ENCODE assay signal across 23 cellular contexts in the genomic region with DNA sequence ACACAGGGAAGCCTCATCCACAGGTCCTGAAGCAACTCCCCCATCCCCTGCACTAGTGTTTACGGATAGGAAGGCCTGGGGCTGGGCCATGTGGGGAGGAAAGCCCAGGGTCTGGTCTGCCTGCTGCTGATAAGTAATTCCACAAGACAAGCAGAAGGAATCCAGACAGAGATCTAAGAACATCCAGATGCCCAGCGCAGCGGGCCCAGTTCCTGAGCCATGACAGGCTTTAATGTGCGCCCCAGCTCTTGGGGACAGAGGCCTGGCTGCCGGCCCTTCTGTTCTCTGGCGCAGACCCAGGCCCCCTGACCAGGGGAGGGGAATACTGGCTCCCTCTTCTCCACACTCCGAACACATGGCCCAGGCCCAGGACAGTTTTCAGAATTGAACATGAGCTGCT. TPM values are rescaled to one million over a fixed set of nuclear protein-coding genes. Genes with fewer than 3 reads are reported as not detected.
A peak's percentile ranks its signal among the peaks of the same experiment; 100 is the strongest.
DNase-seq lines count a peak whose midpoint lies in the region; TF ChIP-seq lines count a peak whose summit lies in the region.
"Had no signal": no experiment of that assay in that cellular context is flagged by ENCODE, and none has a peak within 500 bp of the region (broad histone marks: within the 10 kb centered on the region; RNA-seq: fewer than 3 reads in every experiment).

No MANE protein-coding gene starts in this region.

- no peaks in the 10 kb centered on the region for H3F3A ChIP-seq in SK-N-SH (replicated peaks; ENCODE audit: insufficient read depth)

- H3K9me3 Mint-ChIP-seq in endothelial cell (ENCODE audit: unreplicated experiment): no peaks in the 10 kb centered on the region
- H3K9me3 Mint-ChIP-seq: activated CD4-positive, alpha-beta memory T cell treated with anti-CD3 and anti-CD28 coated beads, Interleukin-2, amount 10 ng/mL, durations not matched to agents 7 days and 5 days; activated naive CD4-positive, alpha-beta T cell treated with anti-CD3 and anti-CD28 coated beads, Interleukin-2, amount 50 U/mL, for 24 hours; activated T-helper 2 cell treated with anti-CD3 and anti-CD28 coated beads, Interferon-gamma antibody, Interleukin-2, Interleukin-4, amounts not matched to agents 10 μg/mL and 5 μg/mL and 100 μg/mL, durations not matched to agents 14 hours and 24 hours and 36 hours; stimulated activated naive CD8-positive, alpha-beta T cell treated with anti-CD3 and anti-CD28 coated beads, Interleukin-15, amount 100 ng/mL, for 72 hours had no signal

- no peak overlapping the region for H3K4me3 ChIP-seq in BE2C (ENCODE audit: low read depth, low read length)
- no peak overlapping the region for H3K4me3 ChIP-seq in SK-N-SH (ENCODE audit: low read depth in 2 of 2, low read length in 1 of 2)
- H3K4me3 ChIP-seq: colonic mucosa, psoas muscle had no signal

- 0 out of 2 replicates have a peak, but pooled peaks have one; percentile 3 for TF ChIP-seq RAD21 in SK-N-SH (IDR thresholded peaks at IDR 0.05; ENCODE audit: low read length)

- H3K27ac ChIP-seq in SK-N-SH (ENCODE audit: low read depth in 2 of 2, low read length in 1 of 2): peak overlapping the region in 1 of 2 experiments; percentile 71; a peak in 2 of 4 replicates
- H3K27ac ChIP-seq: colonic mucosa, psoas muscle had no signal

- 65% methylated on average over 5 of the region's 7 CpGs for WGBS in SK-N-SH (ENCODE audit: low lambda C conversion rate)

- peaks cover 89% of the 10 kb centered on the region for H3K4me1 Mint-ChIP-seq in endothelial cell (ENCODE audit: unreplicated experiment)

- TF ChIP-seq CTCF in BE2C (IDR thresholded peaks at IDR 0.05; ENCODE audit: low read depth, low read length) (no peak), SK-N-SH (IDR thresholded peaks at IDR 0.05) (no peak), endothelial cell (IDR thresholded peaks at IDR 0.05; ENCODE audit: unreplicated experiment) (no peak)

- CTCF ChIA-PET in SK-N-SH (lab: Yijun Ruan, JAX): interaction anchor here (0.9 to 1.6 kb wide), 7 partner anchors 12 to 459 kb away, joined by 3 to 7 read pairs (median 4); no protein-coding TSS in a partner anchor

- peaks cover 17% of the 10 kb centered on the region for H3K27me3 Mint-ChIP-seq in endothelial cell (ENCODE audit: unreplicated experiment)
- H3K27me3 Mint-ChIP-seq: activated CD4-positive, alpha-beta memory T cell treated with anti-CD3 and anti-CD28 coated beads, Interleukin-2, amount 10 ng/mL, durations not matched to agents 7 days and 5 days; activated naive CD4-positive, alpha-beta T cell treated with anti-CD3 and anti-CD28 coated beads, Interleukin-2, amount 50 U/mL, for 24 hours; stimulated activated naive CD8-positive, alpha-beta T cell treated with anti-CD3 and anti-CD28 coated beads, Interleukin-15, amount 100 ng/mL, for 72 hours had no signal

- no peaks in the 10 kb centered on the region for H3K27me3 ChIP-seq in BE2C
- no peaks in the 10 kb centered on the region; the same call in 1 of the 2 replicates for H3K27me3 ChIP-seq in SK-N-SH (ENCODE audit: insufficient read depth)
- H3K27me3 ChIP-seq: colonic mucosa had no signal

- peak overlapping the region; percentile 83 for H3K27ac Mint-ChIP-seq in endothelial cell (ENCODE audit: unreplicated experiment)
- H3K27ac Mint-ChIP-seq: activated CD4-positive, alpha-beta memory T cell treated with anti-CD3 and anti-CD28 coated beads, Interleukin-2, amount 10 ng/mL, durations not matched to agents 7 days and 5 days; activated naive CD4-positive, alpha-beta T cell treated with anti-CD3 and anti-CD28 coated beads, Interleukin-2, amount 50 U/mL, for 24 hours; activated T-helper 2 cell treated with anti-CD3 and anti-CD28 coated beads, Interferon-gamma antibody, Interleukin-2, Interleukin-4, amounts not matched to agents 10 μg/mL and 5 μg/mL and 100 μg/mL, durations not matched to agents 14 hours and 24 hours and 36 hours had no signal

- H3K36me3 ChIP-seq in BE2C (no peaks in the 10 kb centered on the region), SK-N-SH (replicated peaks in 1 of 2; ENCODE audit: control insufficient read depth in 1 of 2, insufficient read depth in 2 of 2, low read length in 1 of 2) (no peaks in the 10 kb centered on the region)
- H3K36me3 ChIP-seq: colonic mucosa had no signal

- no peak overlapping the region for H2AFZ ChIP-seq in SK-N-SH (ENCODE audit: low read depth)

- H3K4me1 ChIP-seq in BE2C (peaks cover 16% of the 10 kb centered on the region), SK-N-SH (ENCODE audit: control insufficient read depth in 1 of 2, insufficient read depth in 2 of 2, low read depth in 1 of 2, low read length in 1 of 2) (peaks cover 0 to 42% of the 10 kb centered on the region in 2 experiments; a peak in 2 of 4 replicates)
- H3K4me1 ChIP-seq: colonic mucosa had no signal

- TF ChIP-seq EP300 in SK-N-SH (IDR thresholded peaks at IDR 0.05; ENCODE audit: borderline replicate concordance in 1 of 2, low read depth in 1 of 2, low read length in 1 of 2): peak in 1 of 2 experiments; percentile 95; a peak in 2 of 4 replicates

- H3K9me2 ChIP-seq in SK-N-SH: no peaks in the 10 kb centered on the region

- no peaks in the 10 kb centered on the region for H3K79me2 ChIP-seq in SK-N-SH (ENCODE audit: insufficient read depth)

- H3K36me3 Mint-ChIP-seq in endothelial cell (ENCODE audit: low read depth, unreplicated experiment): no peaks in the 10 kb centered on the region
- H3K36me3 Mint-ChIP-seq: activated naive CD4-positive, alpha-beta T cell treated with anti-CD3 and anti-CD28 coated beads, Interleukin-2, amount 50 U/mL, for 24 hours had no signal

- POLR2A ChIA-PET in SK-N-SH (lab: Yijun Ruan, JAX): interaction anchor here (0.6 to 1.2 kb wide), 3 partner anchors 72 to 254 kb away, joined by 3 to 4 read pairs (median 3); no protein-coding TSS in a partner anchor

- H3K9me3 ChIP-seq in BE2C (no peaks in the 10 kb centered on the region), SK-N-SH (no peaks in the 10 kb centered on the region)
- H3K9me3 ChIP-seq: colonic mucosa, psoas muscle had no signal

- H3K4me2 ChIP-seq in SK-N-SH: no peak overlapping the region

- H4K20me1 ChIP-seq in SK-N-SH (ENCODE audit: insufficient read depth): no peaks in the 10 kb centered on the region

- no peak overlapping the region for H3K9ac ChIP-seq in SK-N-SH

- peak; percentile 81 for DNase-seq in BE2C
- peak; percentile 88 for DNase-seq in SK-N-SH
- DNase-seq in endothelial cell (ENCODE audit: low spot score): peak; percentile 44
- peak; percentile 11 for DNase-seq in midbrain (lab: John Stamatoyannopoulos, UW)
- no peak for DNase-seq in OCI-M2 (lab: John Stamatoyannopoulos, UW; ENCODE audit: unreplicated experiment)
- no peak for DNase-seq in NCI-H146 treated with DMSO at 0.1 percent for 48 hours (lab: John Stamatoyannopoulos, UW; ENCODE audit: unreplicated experiment)
- no peak for DNase-seq in stimulated activated CD4-positive, alpha-beta T cell treated with anti-CD3 and anti-CD28 coated beads, Interleukin-4, amount 100 ng/mL, for 4 hours
- no peak for DNase-seq in occipital lobe (lab: John Stamatoyannopoulos, UW)
- DNase-seq: activated CD4-positive, alpha-beta memory T cell treated with anti-CD3 and anti-CD28 coated beads, Interleukin-2, amount 10 ng/mL, durations not matched to agents 7 days and 5 days; Calu3; colonic mucosa; DMS79 treated with DMSO at 0.1 percent for 48 hours; effector CD8-positive, alpha-beta T cell; foreskin fibroblast; Karpas-422; mammary epithelial cell; NCI-H1436; NCI-H82; psoas muscle; SIG-M5; stimulated activated naive CD8-positive, alpha-beta T cell treated with anti-CD3 and anti-CD28 coated beads, Interleukin-15, amount 100 ng/mL, for 72 hours had no signal

- H3K4me3 Mint-ChIP-seq in endothelial cell (ENCODE audit: unreplicated experiment): no peak overlapping the region
- H3K4me3 Mint-ChIP-seq: activated CD4-positive, alpha-beta memory T cell treated with anti-CD3 and anti-CD28 coated beads, Interleukin-2, amount 10 ng/mL, durations not matched to agents 7 days and 5 days; activated naive CD4-positive, alpha-beta T cell treated with anti-CD3 and anti-CD28 coated beads, Interleukin-2, amount 50 U/mL, for 24 hours; stimulated activated naive CD8-positive, alpha-beta T cell treated with anti-CD3 and anti-CD28 coated beads, Interleukin-15, amount 100 ng/mL, for 72 hours had no signal

TF ChIP-seq in SK-N-SH, 30 proteins besides CTCF, POLR2A, EP300 and RAD21 (continues in another document):
- peak; percentile 97; the same call in 1 of the 2 replicates for TF ChIP-seq RCOR1 (IDR thresholded peaks at IDR 0.05; ENCODE audit: low read length)
- TF ChIP-seq SIN3A (IDR thresholded peaks at IDR 0.05; ENCODE audit: borderline replicate concordance, low read depth, low read length): no peak
- TF ChIP-seq PBX3 (IDR thresholded peaks at IDR 0.05): no peak; the same call in 1 of the 2 replicates
- TF ChIP-seq IRF3 (IDR thresholded peaks at IDR 0.05; ENCODE audit: low read depth, low read length): no peak
- TF ChIP-seq TAF1 (IDR thresholded peaks at IDR 0.05; ENCODE audit: borderline replicate concordance, low read depth, low read length): no peak

RNA-seq across cellular contexts. Expression of gene ETS1, which starts 28.8 kb away (rescaled TPM):
- 23.4 TPM for polyA plus RNA-seq in BE2C (2012; ENCODE audit: insufficient read depth, insufficient read length, low read depth)
- 14.5 and 17.4 TPM in 2 replicates for polyA plus RNA-seq in SK-N-SH (2012; rRNA removed)
- polyA plus RNA-seq in SK-N-SH (2012; cell fraction: cytosol; rRNA removed): 14.8 and 15.5 TPM in 2 replicates
- 11.9 and 17.6 TPM in 2 replicates for polyA plus RNA-seq in SK-N-SH (2012; cell fraction: nucleus; rRNA removed)
- total RNA-seq in endothelial cell (ENCODE audit: unreplicated experiment): 309 TPM
- 14.0 TPM for total RNA-seq in occipital lobe

Comparison
In these comparisons a context has a peak if more than half of its experiments do, and no peak if none do; other contexts are left out.
1. DNase-seq: peak in BE2C (single experiment), SK-N-SH (single experiment), endothelial cell (single experiment) and midbrain (single experiment); none in OCI-M2 (single experiment), NCI-H146 treated with DMSO at 0.1 percent for 48 hours (single experiment), stimulated activated CD4-positive, alpha-beta T cell treated with anti-CD3 and anti-CD28 coated beads, Interleukin-4, amount 100 ng/mL, for 4 hours (0 of 2) and occipital lobe (single experiment).
2. RNA of gene ETS1, which starts 28.8 kb away (total RNA-seq): 309 TPM in endothelial cell (single experiment); 14.0 TPM in occipital lobe (single experiment); every median in the first group is over 10 times any median in the second.